ENCODE assay signal across 8 cellular contexts in genomic region chr13:20773194-20774080, GRCh38. TPM values are rescaled to one million over a fixed set of nuclear protein-coding genes. Genes with fewer than 3 reads are reported as not detected.
DNase-seq lines count a peak whose midpoint lies in the region; ATAC-seq and TF ChIP-seq lines count a peak whose summit lies in the region.

TSS of gene EEF1AKMT1 (minus strand) at chr13:20773961. CDS start at chr13:20757598, 16,363 bp downstream.

- no peaks in the 10 kb centered on the region; the same call in 1 of the 2 replicates for H3K79me2 ChIP-seq in KMS-11 (ENCODE audit: insufficient read depth, low read depth)

- H2AFZ ChIP-seq in KMS-11 (ENCODE audit: low read depth): peak within 1 kb of the TSS; percentile 73

- peak within 1 kb of the TSS; percentile 74 for H3K4me2 ChIP-seq in KMS-11

- no peaks in the 10 kb centered on the region for H3K36me3 ChIP-seq in KMS-11 (ENCODE audit: insufficient read depth)
- H3K36me3 ChIP-seq in Panc1 (ENCODE audit: control insufficient read depth, insufficient read depth, low read length): no peaks in the 10 kb centered on the region; the same call in none of the 2 replicates
- H3K36me3 ChIP-seq in esophagus squamous epithelium: peaks cover 0 to 20% (median 0%) of the 10 kb centered on the region in 3 donors

- ATAC-seq in GM21737 (IDR thresholded peaks at IDR 0.05; ENCODE audit: unreplicated experiment): peak; percentile 87
- ATAC-seq in Panc1: peak; percentile 97
- ATAC-seq in activated T-cell treated with anti-CD3 and anti-CD28 coated beads, Interleukin-2, amount 50 U/mL, for 72 hours (replicated peaks in 1 of 2): peak; percentile 87 to 94

- TF ChIP-seq POLR2A in esophagus squamous epithelium (IDR thresholded peaks at IDR 0.05): peak in 3 of 4 donors; percentile 83 to 91 (median 84)

- H3K27me3 Mint-ChIP-seq in activated T-cell treated with anti-CD3 and anti-CD28 coated beads, Interleukin-2, amount 50 U/mL, for 72 hours (ENCODE audit: low read depth): no peaks in the 10 kb centered on the region

- H3K9me3 ChIP-seq in Panc1 (ENCODE audit: control insufficient read depth, insufficient read depth, low read depth, low read length) (no peaks in the 10 kb centered on the region), esophagus squamous epithelium (peaks cover 0 to under 1% (median 0%) of the 10 kb centered on the region in 3 donors)

- H3K27ac ChIP-seq in KMS-11 (peak within 1 kb of the TSS; percentile 96), Panc1 (ENCODE audit: low read length) (peak within 1 kb of the TSS; percentile 90), esophagus squamous epithelium (peak within 1 kb of the TSS; percentile 89 to 95 (median 92))

- CTCF ChIA-PET in Panc1 (lab: Charles Lee): no interaction called here

- in situ Hi-C loops in Panc1 (cut with HindIII; ENCODE audit: low pct_unique_long_range_greater_than_20kb, low sequenced_read_pairs): no loop called here

- H3K4me1 Mint-ChIP-seq in activated T-cell treated with anti-CD3 and anti-CD28 coated beads, Interleukin-2, amount 50 U/mL, for 72 hours (ENCODE audit: low read depth): peaks cover 59% of the 10 kb centered on the region

- H3K4me1 ChIP-seq in KMS-11 (ENCODE audit: low read depth, poor library complexity, severe bottlenecking) (peaks cover 5% of the 10 kb centered on the region), Panc1 (ENCODE audit: control insufficient read depth, insufficient read depth, low read length) (0 out of 2 replicates have a peak, but pooled peaks cover 2% of the 10 kb centered on the region), esophagus squamous epithelium (peaks cover 0 to 15% (median 4%) of the 10 kb centered on the region in 3 donors)

- H3K9me3 Mint-ChIP-seq in activated T-cell treated with anti-CD3 and anti-CD28 coated beads, Interleukin-2, amount 50 U/mL, for 72 hours: peaks cover 7% of the 10 kb centered on the region in 2 donors

- H3K27me3 ChIP-seq in KMS-11 (ENCODE audit: insufficient read depth, low read depth) (no peaks in the 10 kb centered on the region), Panc1 (ENCODE audit: control insufficient read depth, insufficient read depth, low read length) (no peaks in the 10 kb centered on the region), esophagus squamous epithelium (no peaks in the 10 kb centered on the region)

- peak within 1 kb of the TSS; percentile 82 to 94 for H3K4me3 Mint-ChIP-seq in activated T-cell treated with anti-CD3 and anti-CD28 coated beads, Interleukin-2, amount 50 U/mL, for 72 hours

- peak within 1 kb of the TSS; percentile 93 for H3K27ac Mint-ChIP-seq in activated T-cell treated with anti-CD3 and anti-CD28 coated beads, Interleukin-2, amount 50 U/mL, for 72 hours

- DNase-seq in DMS79 (lab: John Stamatoyannopoulos, UW) (peak; percentile 29), Panc1 (ENCODE audit: low read depth, low spot score) (peak; percentile 25), esophagus squamous epithelium (lab: John Stamatoyannopoulos, UW) (peak; percentile 69), myocyte (ENCODE audit: low read depth) (peak; percentile 93)
- DNase-seq in activated T-cell treated with anti-CD3 and anti-CD28 coated beads, Interleukin-2, amount 50 U/mL, for 72 hours: peak; percentile 96 to 97
- DNase-seq in stimulated activated CD8-positive, alpha-beta memory T cell treated with anti-CD3 and anti-CD28 coated beads, Interleukin-7, amount 100 ng/mL, for 4 hours (ENCODE audit: low read depth in 2 of 2): peak; percentile 89 to 90

- TF ChIP-seq CTCF in KMS-11 (conservative IDR thresholded peaks at IDR 0.05; ENCODE audit: low read depth, low read length) (no peak), Panc1 (IDR thresholded peaks at IDR 0.05) (no peak), esophagus squamous epithelium (IDR thresholded peaks at IDR 0.05) (no peak)

- intact Hi-C loops in Panc1 (cut with micrococcal nuclease; ENCODE audit: unreplicated experiment) (loop anchor here (10.0 kb wide), 1 partner anchor 279 kb away; no protein-coding TSS in a partner anchor), esophagus squamous epithelium (cut with DNase I) (no loop called here)

- WGBS in esophagus squamous epithelium, 2 donors: 0 to 1% methylated on average over 15 to 35 of the region's 72 CpGs

- no peaks in the 10 kb centered on the region for H4K20me1 ChIP-seq in KMS-11 (ENCODE audit: insufficient read depth)

- H3K9ac ChIP-seq in KMS-11: peak within 1 kb of the TSS; percentile 95

- H3K4me3 ChIP-seq in KMS-11 (IDR thresholded peaks at IDR 0.05; ENCODE audit: insufficient read depth, low read depth, low read length) (no peak within 1 kb of the TSS), Panc1 (ENCODE audit: low read depth in 2 of 2, low read length in 2 of 2) (peak within 1 kb of the TSS; percentile 62 to 63), esophagus squamous epithelium (peak within 1 kb of the TSS; percentile 41 to 72 (median 63))

- POLR2A ChIA-PET in Panc1 (lab: Charles Lee): no interaction called here

- BruUV-seq in Panc1 (replicated peaks; lab: Mats Ljungman, UMichigan): TSS peak; percentile 79

- H3K36me3 Mint-ChIP-seq in activated T-cell treated with anti-CD3 and anti-CD28 coated beads, Interleukin-2, amount 50 U/mL, for 72 hours (ENCODE audit: insufficient read depth in 2 of 2): peaks cover 11 to 25% of the 10 kb centered on the region in 2 donors

RNA-seq across cellular contexts. Expression of gene EEF1AKMT1, which starts in this region (rescaled TPM):
- total RNA-seq in Panc1 (2021; ENCODE audit: unreplicated experiment): 5.4 TPM
- 6.0 TPM for polyA plus RNA-seq in Panc1 (2012; ENCODE audit: insufficient read length)
- 10 to 100 TPM in 1 of 2 donors, 1 to 10 TPM in 1; 8.8 to 10.3 TPM for total RNA-seq in activated T-cell treated with anti-CD3 and anti-CD28 coated beads, Interleukin-2, amount 50 U/mL, for 72 hours
- total RNA-seq in esophagus squamous epithelium: 1 to 10 TPM; 2.2 to 8.4 (median 5.9) TPM
- 10.7 and 12.2 TPM in 2 replicates for total RNA-seq in myocyte
- 13.4 TPM for polyA plus RNA-seq in myocyte (2012)

Comparison
In these comparisons a context has a peak if more than half of its experiments do, and no peak if none do; other contexts are left out.
1. DNase-seq: peak in every context shown above with its lines; median percentile 96 in activated T-cell treated with anti-CD3 and anti-CD28 coated beads, Interleukin-2, amount 50 U/mL, for 72 hours; 93 in myocyte; 90 in stimulated activated CD8-positive, alpha-beta memory T cell treated with anti-CD3 and anti-CD28 coated beads, Interleukin-7, amount 100 ng/mL, for 4 hours; 69 in esophagus squamous epithelium; 29 in DMS79; 25 in Panc1.